28 cellular contexts compared by ENCODE assay signal in the genomic region with DNA sequence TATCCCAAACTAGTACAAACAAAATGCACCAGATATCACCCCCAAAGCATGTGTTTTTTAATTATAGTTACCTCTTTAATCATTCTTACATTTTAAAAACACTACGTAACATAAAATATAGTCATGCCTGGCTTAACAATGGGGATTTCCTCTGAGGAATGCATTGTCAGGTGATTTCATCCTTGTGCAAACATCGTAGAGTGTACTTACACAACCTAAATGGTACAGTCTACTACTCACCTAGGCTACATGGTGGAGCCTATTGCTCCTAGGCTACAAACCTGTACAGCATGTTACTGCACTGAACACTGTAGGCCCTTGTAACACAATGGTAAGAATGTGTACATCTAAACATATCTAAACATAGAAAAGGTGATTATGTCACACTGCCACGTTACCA.
DNase-seq lines count a peak whose midpoint lies in the region; ATAC-seq, FAIRE-seq and TF ChIP-seq lines count a peak whose summit lies in the region.
"Had no signal": no experiment of that assay in that cellular context is flagged by ENCODE, and none has a peak within 500 bp of the region (broad histone marks: within the 10 kb centered on the region; RNA-seq: fewer than 3 reads in every experiment).

No MANE protein-coding gene starts in this region.

- FAIRE-seq in HTR-8/SVneo (lab: Jason Lieb, UNC), result peak; percentile 23
- FAIRE-seq: GM18507 had no signal

- H3K27ac ChIP-seq in VCaP, result peak overlapping the region; percentile 51
- no peak overlapping the region for H3K27ac ChIP-seq in left lung
- H3K27ac ChIP-seq in testis, result no peak overlapping the region
- H3K27ac ChIP-seq: body of pancreas, HL-60, neural progenitor cell, parathyroid adenoma, right atrium auricular region, stomach, tibial nerve had no signal

- H3K36me3 ChIP-seq in left lung (no peaks in the 10 kb centered on the region), testis (ENCODE audit: low read depth, missing control alignments) (no peaks in the 10 kb centered on the region)
- H3K36me3 ChIP-seq: neural progenitor cell, right atrium auricular region, stomach, tibial nerve had no signal

- intact Hi-C loops in left lung (cut with DNase I), result no loop called here
- intact Hi-C loops in testis (cut with DNase I; ENCODE audit: low total_unique reads), result no loop called here

- TF ChIP-seq CTCF in VCaP (conservative IDR thresholded peaks at IDR 0.05) (no peak), left lung (IDR thresholded peaks at IDR 0.05) (no peak), testis (IDR thresholded peaks at IDR 0.05) (no peak)

- in situ Hi-C loops in Caki2 (cut with HindIII; ENCODE audit: low pct_unique_long_range_greater_than_20kb, low sequenced_read_pairs), result no loop called here

- no peaks in the 10 kb centered on the region for H3K9me3 ChIP-seq in left lung
- H3K9me3 ChIP-seq in testis, result no peaks in the 10 kb centered on the region
- H3K9me3 ChIP-seq: body of pancreas, right atrium auricular region, stomach, tibial nerve had no signal

- no peaks in the 10 kb centered on the region for H3K4me1 ChIP-seq in left lung
- H3K4me1 ChIP-seq in testis, result no peaks in the 10 kb centered on the region
- H3K4me1 ChIP-seq: body of pancreas, neural progenitor cell, parathyroid adenoma, right atrium auricular region, tibial nerve had no signal

- DNase-seq in Caki2 (ENCODE audit: low read depth), result peak; percentile 26
- DNase-seq in HTR-8/SVneo (ENCODE audit: insufficient read length, low spot score), result no peak
- DNase-seq in left lung, result no peak
- DNase-seq in cerebellum (ENCODE audit: low spot score), result no peak
- DNase-seq in testis, result no peak
- DNase-seq: activated CD4-positive, CD25-positive, alpha-beta regulatory T cell; activated CD8-positive, alpha-beta memory T cell treated with anti-CD3 and anti-CD28 coated beads, Interleukin-2, amount 10 ng/mL, durations not matched to agents 7 days and 5 days; activated naive CD4-positive, alpha-beta T cell; activated T-cell treated with anti-CD3 and anti-CD28 coated beads, Interleukin-2, amount 50 U/mL, for 72 hours; body of pancreas; DMS79 treated with DMSO at 0.1 percent for 48 hours; GF-D8; head of caudate nucleus; NCI-H1048; NCI-H1930; NCI-H524 treated with DMSO at 0.1 percent for 48 hours; RPMI8226; stimulated activated CD4-positive, alpha-beta T cell treated with anti-CD3 and anti-CD28 coated beads, Interleukin-2, amount 100 ng/mL, for 24 hours; stomach; T-helper 1 cell had no signal

- ATAC-seq in left lung (peak; percentile 65), GM21825 (IDR thresholded peaks at IDR 0.05; ENCODE audit: unreplicated experiment) (no peak)
- ATAC-seq: activated CD8-positive, alpha-beta memory T cell treated with anti-CD3 and anti-CD28 coated beads, Interleukin-2, amount 10 ng/mL, durations not matched to agents 7 days and 5 days; activated T-cell treated with anti-CD3 and anti-CD28 coated beads, Interleukin-2, amount 50 U/mL, for 72 hours; body of pancreas had no signal

- H3K4me3 ChIP-seq in left lung (no peak overlapping the region), testis (no peak overlapping the region)
- H3K4me3 ChIP-seq: body of pancreas, neural progenitor cell, right atrium auricular region, stomach, tibial nerve had no signal

- no peak for TF ChIP-seq POLR2A in testis (IDR thresholded peaks at IDR 0.05)

- H3K27me3 ChIP-seq in left lung (no peaks in the 10 kb centered on the region), testis (no peaks in the 10 kb centered on the region)
- H3K27me3 ChIP-seq: body of pancreas, neural progenitor cell, right atrium auricular region, stomach, tibial nerve had no signal

- 89 to 91% methylated on average over 3 of the region's 3 CpGs for WGBS in testis, 2 donors
